Comparison of ENCODE assay signal across 8 cellular contexts in the genomic region with DNA sequence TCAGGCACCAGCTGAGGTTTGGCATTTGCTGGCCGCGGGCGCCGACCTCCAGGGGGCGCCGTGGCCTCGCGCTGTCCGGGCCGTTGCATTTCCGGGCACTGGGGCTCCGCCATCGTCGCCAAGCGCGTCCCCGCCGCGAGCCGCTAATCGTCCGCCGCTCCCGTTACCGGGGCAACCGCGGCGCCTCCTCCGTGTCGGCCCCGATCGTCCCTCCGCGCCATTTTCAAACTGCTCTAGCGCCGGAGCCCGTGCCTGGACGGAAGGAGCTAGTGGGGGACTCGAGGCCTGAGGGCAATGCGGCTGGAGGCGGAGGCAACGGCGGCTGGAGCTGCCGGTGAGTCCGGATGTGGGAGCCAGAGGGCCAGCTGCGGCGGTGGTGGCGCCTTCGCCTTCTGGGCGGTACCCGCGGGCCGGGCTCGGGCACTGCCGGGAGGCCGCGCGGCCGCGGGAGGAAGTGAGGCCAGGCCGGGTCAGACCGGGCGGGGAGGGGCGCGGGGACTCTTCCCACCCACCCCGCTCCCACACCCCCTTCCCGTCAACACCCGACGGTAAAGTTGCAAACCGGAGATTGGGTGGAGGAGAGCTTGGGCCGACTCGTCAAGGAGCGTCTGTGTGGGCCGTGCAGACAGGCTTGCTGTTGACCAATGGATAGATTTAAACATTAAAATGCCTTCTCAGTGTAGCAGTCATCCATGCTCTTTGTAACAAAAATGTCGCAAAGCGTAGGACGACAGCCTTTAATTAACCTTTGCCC. TPM values are rescaled to one million over a fixed set of nuclear protein-coding genes. Genes with fewer than 3 reads are reported as not detected.
A peak's percentile ranks its signal among the peaks of the same experiment; 100 is the strongest.
DNase-seq lines count a peak whose midpoint lies in the region; ATAC-seq, FAIRE-seq and TF ChIP-seq lines count a peak whose summit lies in the region.

CEP135 (plus strand) TSS at position 220 of the 754 bp plus-strand sequence. CDS start 3,186 bp downstream, outside the sequence.

- peak within 1 kb of the TSS; percentile 83 for H3K27ac ChIP-seq in cardiac muscle cell
- H3K27ac ChIP-seq in parathyroid adenoma, result peak within 1 kb of the TSS; percentile 85
- peak within 1 kb of the TSS; percentile 73 to 92 (median 88) for H3K27ac ChIP-seq in tibial nerve

- H3K4me1 ChIP-seq in cardiac muscle cell (ENCODE audit: low read depth) (peaks cover 14% of the 10 kb centered on the region), parathyroid adenoma (no peaks in the 10 kb centered on the region), tibial nerve (peaks cover 0 to 26% (median 10%) of the 10 kb centered on the region in 4 donors)

- H3K27me3 ChIP-seq in cardiac muscle cell (no peaks in the 10 kb centered on the region), parathyroid adenoma (ENCODE audit: control insufficient read depth, insufficient read depth, low read length) (no peaks in the 10 kb centered on the region), tibial nerve (no peaks in the 10 kb centered on the region)

- TF ChIP-seq POLR2A in GM12892 (IDR thresholded peaks at IDR 0.05; ENCODE audit: low read depth, low read length) (peak; percentile 89), tibial nerve (IDR thresholded peaks at IDR 0.05) (peak in 1 of 2 donors; percentile 34)

- peak; percentile 75 for ATAC-seq in HG02840 (IDR thresholded peaks at IDR 0.05; ENCODE audit: low FRiP score, unreplicated experiment)

- no peak within 1 kb of the TSS for H3K9ac ChIP-seq in parathyroid adenoma

- DNase-seq in GM12892 (ENCODE audit: insufficient read length), result peak; percentile 73
- peak; percentile 65 for DNase-seq in NCI-H1417 treated with DMSO at 0.1 percent for 48 hours (lab: John Stamatoyannopoulos, UW)
- peak; percentile 49 to 78 for DNase-seq in SW 1271 (lab: John Stamatoyannopoulos, UW)
- DNase-seq in activated naive CD8-positive, alpha-beta T cell treated with anti-CD3 and anti-CD28 coated beads, Interleukin-2, amount 50 U/mL, for 16 hours (ENCODE audit: low read depth, low spot score), result peak; percentile 79
- peak; percentile 97 to 98 for DNase-seq in cardiac muscle cell (ENCODE audit: low read depth in 1 of 2, low spot score in 1 of 2)
- DNase-seq in tibial nerve (ENCODE audit: low spot score in 2 of 2), result peak; percentile 79 to 83

- H3K4me3 ChIP-seq in cardiac muscle cell (peak within 1 kb of the TSS; percentile 66), parathyroid adenoma (ENCODE audit: low read depth, low read length) (peak within 1 kb of the TSS; percentile 70), tibial nerve (peak within 1 kb of the TSS; percentile 59 to 89 (median 78))

- peak; percentile 90 for TF ChIP-seq CTCF in cardiac muscle cell (IDR thresholded peaks at IDR 0.05; ENCODE audit: low read depth, low read length)
- TF ChIP-seq CTCF in parathyroid adenoma (IDR thresholded peaks at IDR 0.05), result peak; percentile 79
- TF ChIP-seq CTCF in tibial nerve (IDR thresholded peaks at IDR 0.05), result peak; percentile 92 to 97 (median 96)

- H3K79me2 ChIP-seq in parathyroid adenoma, result peaks cover 2% of the 10 kb centered on the region

- peak within 1 kb of the TSS; percentile 91 for H2AFZ ChIP-seq in parathyroid adenoma

- FAIRE-seq in GM12892 (lab: Jason Lieb, UNC), result no peak

- H3K4me2 ChIP-seq in parathyroid adenoma (ENCODE audit: low read length), result peak within 1 kb of the TSS; percentile 74

- peak in 1 of 2 donors; percentile 86 for TF ChIP-seq EP300 in tibial nerve (IDR thresholded peaks at IDR 0.05)

- WGBS in tibial nerve, 2 donors, result 0% methylated on average over 25 to 45 of the region's 77 CpGs

- H3K9me3 ChIP-seq in cardiac muscle cell (ENCODE audit: low read depth) (no peaks in the 10 kb centered on the region), parathyroid adenoma (ENCODE audit: control insufficient read depth, low read length) (no peaks in the 10 kb centered on the region), tibial nerve (no peaks in the 10 kb centered on the region)

- no peaks in the 10 kb centered on the region for H3K36me3 ChIP-seq in cardiac muscle cell
- no peaks in the 10 kb centered on the region for H3K36me3 ChIP-seq in parathyroid adenoma (ENCODE audit: control insufficient read depth, insufficient read depth, low read length)
- H3K36me3 ChIP-seq in tibial nerve, result peaks cover 0 to 4% (median 0%) of the 10 kb centered on the region in 3 donors

RNA-seq across cellular contexts. Expression of gene CEP135, which starts in this region (rescaled TPM):
- polyA plus RNA-seq in GM12892 (2012; ENCODE audit: missing spikeins), result 11.0 TPM
- total RNA-seq in cardiac muscle cell, result 2.4 and 5.5 TPM in 2 replicates
- polyA plus RNA-seq in cardiac muscle cell, result 4.4 and 4.5 TPM in 2 replicates
- 1 to 10 TPM; 3.5 to 9.6 (median 8.9) TPM for total RNA-seq in tibial nerve

Comparison
In these comparisons a context has a peak if more than half of its experiments do, and no peak if none do; other contexts are left out.
1. Peak in every context shown above with its lines: DNase-seq, ATAC-seq, H3K4me3 ChIP-seq and H3K27ac ChIP-seq.